Comparison of ENCODE assay signal across 8 cellular contexts in the genomic region with DNA sequence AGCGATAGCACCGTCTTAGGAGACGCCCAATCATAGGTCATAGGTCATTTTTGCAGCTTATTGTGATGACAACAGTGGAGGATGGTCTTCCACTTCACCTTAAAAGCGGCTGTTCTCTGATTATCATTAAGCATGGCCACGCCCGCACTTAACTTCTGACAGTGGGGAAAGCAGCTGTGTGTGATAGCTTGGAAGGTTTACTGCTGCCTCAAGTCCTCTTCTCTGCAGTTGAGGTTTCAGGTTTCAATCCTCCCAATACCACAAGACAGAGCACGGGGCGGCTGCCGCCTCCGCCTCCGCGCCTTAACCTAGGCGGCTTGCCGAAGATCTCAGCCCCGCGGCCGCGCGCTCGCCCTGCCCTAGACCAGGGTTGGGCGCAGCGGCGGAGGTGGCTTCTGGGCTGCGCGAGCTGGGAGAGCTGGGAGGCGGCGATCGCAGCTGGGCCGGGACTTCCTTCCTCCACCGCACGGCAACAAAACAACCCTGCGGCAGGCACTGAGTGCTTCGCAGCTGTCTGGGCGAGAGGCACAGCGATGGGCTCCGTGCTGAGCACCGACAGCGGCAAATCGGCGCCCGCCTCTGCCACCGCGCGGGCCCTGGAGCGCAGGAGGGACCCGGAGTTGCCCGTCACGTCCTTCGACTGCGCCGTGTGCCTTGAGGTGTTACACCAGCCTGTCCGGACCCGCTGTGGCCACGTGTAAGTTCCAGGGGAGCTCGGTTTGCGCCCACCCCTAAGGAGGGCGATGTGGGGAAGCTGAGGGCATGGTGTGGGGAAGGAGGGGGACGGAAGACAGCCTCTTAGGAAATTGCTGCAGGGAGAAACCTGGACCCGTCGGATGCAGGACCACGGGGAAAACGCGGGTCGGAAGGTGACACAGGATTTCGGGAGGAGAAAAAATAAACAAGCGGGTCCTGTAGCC. TPM values are rescaled to one million over a fixed set of nuclear protein-coding genes. Genes with fewer than 3 reads are reported as not detected.
DNase-seq lines count a peak whose midpoint lies in the region.

A gene (plus strand): TSS at position 495 of the 920 bp plus-strand sequence. CDS start 39 bp downstream, at position 534.

- 3% methylated on average over 60 to 66 of the region's 66 CpGs for WGBS in GM23248 (ENCODE audit: low coverage in 1 of 2, low lambda C conversion rate in 2 of 2, missing lambda C conversion rate in 2 of 2), 2 experiments

- no peaks in the 10 kb centered on the region for H3K4me1 ChIP-seq in GM23248 (ENCODE audit: insufficient read depth)
- H3K4me1 ChIP-seq in neuron (ENCODE audit: insufficient read depth, low read length) = peaks cover 14% of the 10 kb centered on the region

- H2AFZ ChIP-seq in GM23248 (peak within 1 kb of the TSS; percentile 90), neuron (ENCODE audit: low read depth, low read length) (peak within 1 kb of the TSS; percentile 78)

- peak; percentile 70 for DNase-seq in Daoy (ENCODE audit: low read depth)
- peak; percentile 84 for DNase-seq in GM23248
- DNase-seq in Kasumi-1 (lab: John Stamatoyannopoulos, UW) = peak; percentile 73 to 74
- DNase-seq in SHP77 treated with DMSO at 0.1 percent for 48 hours (lab: John Stamatoyannopoulos, UW) = peak; percentile 34
- peak; percentile 94 for DNase-seq in activated effector memory CD4-positive, alpha-beta T cell treated with anti-CD3 and anti-CD28 coated beads, Interleukin-2, amount 50 U/mL, for 16 hours
- DNase-seq in foreskin melanocyte = peak; percentile 70
- peak; percentile 29 for DNase-seq in stromal cell of bone marrow (ENCODE audit: low read depth)

- H3K9me3 ChIP-seq in GM23248 (ENCODE audit: low read depth) (no peaks in the 10 kb centered on the region), neuron (ENCODE audit: low read length) (no peaks in the 10 kb centered on the region)

- H3K36me3 ChIP-seq in GM23248 (ENCODE audit: low read depth) = no peaks in the 10 kb centered on the region
- H3K36me3 ChIP-seq in neuron (ENCODE audit: insufficient read depth, low read length) = no peaks in the 10 kb centered on the region

- H3K79me2 ChIP-seq in GM23248 (ENCODE audit: insufficient read depth) = no peaks in the 10 kb centered on the region

- H3K27me3 ChIP-seq in GM23248 (replicated peaks; ENCODE audit: insufficient read depth) = 0 out of 2 replicates have a peak, but pooled peaks cover 4% of the 10 kb centered on the region
- peaks cover 3% of the 10 kb centered on the region for H3K27me3 ChIP-seq in neuron (ENCODE audit: insufficient read depth, low read length)

- H3K9me2 ChIP-seq in GM23248 (ENCODE audit: insufficient read depth) = no peaks in the 10 kb centered on the region

- H4K20me1 ChIP-seq in GM23248 (ENCODE audit: insufficient read depth) = no peaks in the 10 kb centered on the region

- in situ Hi-C loops in GM23248 (cut with MboI) = no loop called here

- H3K4me3 ChIP-seq in GM23248 = peak within 1 kb of the TSS; percentile 71
- peak within 1 kb of the TSS; percentile 40 for H3K4me3 ChIP-seq in neuron (ENCODE audit: low read length)

- H3F3A ChIP-seq in GM23248 (ENCODE audit: insufficient read depth) = no peaks in the 10 kb centered on the region

- peak within 1 kb of the TSS; percentile 60 for H3K9ac ChIP-seq in GM23248

- H3K27ac ChIP-seq in GM23248 = no peak within 1 kb of the TSS

- H3K4me2 ChIP-seq in GM23248 (ENCODE audit: unreplicated experiment) = peak within 1 kb of the TSS; percentile 83

RNA-seq across cellular contexts. Expression of the gene that starts here (rescaled TPM):
- 0.18 and 0.57 TPM in 2 replicates for total RNA-seq in Daoy (2014; rRNA removed; shearing (Covaris generic))
- total RNA-seq in GM23248 (2014; rRNA removed; shearing (Covaris generic)) = 0.32 and 1.4 TPM in 2 replicates
- 0.18 and 0.77 TPM in 2 replicates for polyA plus RNA-seq in GM23248 (2016; fragmentation: Nextera tagmentation; extraction: Ambion mirVana)

Comparison
In these comparisons a context has a peak if more than half of its experiments do, and no peak if none do; other contexts are left out.
1. Peak in DNase-seq in Daoy; RNA of the gene not detected or under 1 TPM.
2. DNase-seq: peak in every context shown above with its lines; median percentile 94 in activated effector memory CD4-positive, alpha-beta T cell treated with anti-CD3 and anti-CD28 coated beads, Interleukin-2, amount 50 U/mL, for 16 hours; 84 in GM23248; 74 in Kasumi-1; 70 in Daoy; 70 in foreskin melanocyte; 34 in SHP77 treated with DMSO at 0.1 percent for 48 hours; 29 in stromal cell of bone marrow.